8 cellular contexts compared by ENCODE assay signal in the genomic region with DNA sequence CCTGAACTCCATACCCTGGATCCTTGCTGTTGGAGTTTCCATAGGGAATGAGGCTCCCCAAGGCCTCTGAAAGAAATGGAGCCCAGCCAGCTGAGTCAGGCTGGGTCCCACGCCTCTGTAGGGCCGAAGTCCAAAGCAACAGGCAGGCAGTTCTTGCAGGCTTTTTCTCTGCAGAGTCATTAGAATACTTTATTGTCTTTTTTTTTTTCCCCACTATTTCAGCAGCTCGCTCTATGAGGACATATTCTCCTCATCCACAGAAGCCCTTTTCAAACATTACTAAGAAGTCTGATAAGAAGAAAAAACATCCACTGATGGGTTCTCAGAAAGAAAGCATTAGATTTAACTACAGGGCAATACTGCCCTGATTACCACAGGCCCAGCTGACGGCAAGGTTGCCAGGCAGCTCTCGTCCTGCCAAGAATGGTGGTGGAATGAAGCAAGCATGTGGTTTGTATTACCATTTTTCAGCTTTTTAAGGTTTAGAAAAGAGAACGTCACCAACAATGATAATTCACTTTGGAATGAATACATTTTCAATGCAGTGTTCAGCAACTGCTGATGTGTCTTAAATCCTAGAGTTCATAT.
DNase-seq lines count a peak whose midpoint lies in the region; FAIRE-seq and TF ChIP-seq lines count a peak whose summit lies in the region.

No MANE protein-coding gene starts in this region.

- H3K27ac Mint-ChIP-seq in CD14-positive monocyte, result peak overlapping the region in 1 of 7 donors; percentile 16

- no peaks in the 10 kb centered on the region for H3K36me3 Mint-ChIP-seq in CD14-positive monocyte

- H3K27ac ChIP-seq in small intestine (ENCODE audit: low read depth in 1 of 2, low read length in 1 of 2), result peak overlapping the region; percentile 81 to 83

- peak; percentile 56 for FAIRE-seq in islet of Langerhans (lab: Jason Lieb, UNC)
- FAIRE-seq in small intestine (lab: Jason Lieb, UNC), result no peak
- FAIRE-seq in D721Med (lab: Jason Lieb, UNC), result no peak

- H3K9me3 Mint-ChIP-seq in CD14-positive monocyte, result no peaks in the 10 kb centered on the region

- H3K4me3 ChIP-seq in HFF-Myc (replicated peaks; ENCODE audit: low read depth, low read length) (no peak overlapping the region), astrocyte of the cerebellum (ENCODE audit: low read depth, low read length) (no peak overlapping the region), small intestine (ENCODE audit: low read depth in 1 of 2, low read length in 2 of 2) (no peak overlapping the region)

- H3K4me1 Mint-ChIP-seq in CD14-positive monocyte, result peaks cover 22% of the 10 kb centered on the region

- H3K4me1 ChIP-seq in small intestine (ENCODE audit: control insufficient read depth in 2 of 2, insufficient read depth in 1 of 2, low read depth in 1 of 2, low read length in 1 of 2), result peaks cover 4 to 6% of the 10 kb centered on the region in 2 donors

- no peak overlapping the region for H3K4me3 Mint-ChIP-seq in CD14-positive monocyte

- H3K27me3 ChIP-seq in small intestine (ENCODE audit: control insufficient read depth in 2 of 2, insufficient read depth in 2 of 2, low read length in 2 of 2), result no peaks in the 10 kb centered on the region

- WGBS in small intestine, 3 donors, result 20 to 42% (median 25%) methylated on average over 6 of the region's 6 CpGs

- intact Hi-C loops in CD14-positive monocyte (cut with micrococcal nuclease), result no loop called here

- no peaks in the 10 kb centered on the region for H3K36me3 ChIP-seq in small intestine (ENCODE audit: control insufficient read depth in 2 of 2, insufficient read depth in 2 of 2, low read length in 2 of 2)

- H3K27me3 Mint-ChIP-seq in CD14-positive monocyte (ENCODE audit: low read depth in 3 of 3), result peaks cover 0 to 2% (median 0%) of the 10 kb centered on the region in 3 donors

- no peaks in the 10 kb centered on the region for H3K9me3 ChIP-seq in small intestine (ENCODE audit: control insufficient read depth, low read depth)

- no peak for TF ChIP-seq CTCF in HFF-Myc (IDR thresholded peaks at IDR 0.05; ENCODE audit: low read depth, low read length, missing control alignments)
- no peak for TF ChIP-seq CTCF in astrocyte of the cerebellum (IDR thresholded peaks at IDR 0.05; ENCODE audit: low read depth, low read length, missing control alignments)
- TF ChIP-seq CTCF in CD14-positive monocyte (IDR thresholded peaks at IDR 0.05), result no peak
- no peak for TF ChIP-seq CTCF in D721Med (IDR thresholded peaks at IDR 0.05; ENCODE audit: insufficient read depth, missing control alignments)

- peak; percentile 88 for DNase-seq in HFF-Myc (ENCODE audit: extremely low read depth, low read depth)
- DNase-seq in astrocyte of the cerebellum (ENCODE audit: low read depth), result peak; percentile 96
- peak; percentile 95 for DNase-seq in small intestine
- DNase-seq in NCI-H2227 (lab: John Stamatoyannopoulos, UW; ENCODE audit: unreplicated experiment), result no peak
- no peak for DNase-seq in CD14-positive monocyte (ENCODE audit: low spot score)
- DNase-seq in D721Med (ENCODE audit: insufficient read length, low spot score), result no peak
- DNase-seq in NCI-H2196 treated with DMSO at 0.1 percent for 48 hours (lab: John Stamatoyannopoulos, UW; ENCODE audit: unreplicated experiment), result no peak

- in situ Hi-C loops in astrocyte of the cerebellum (cut with HindIII; ENCODE audit: low sequenced_read_pairs), result no loop called here

Comparison
In these comparisons a context has a peak if more than half of its experiments do, and no peak if none do; other contexts are left out.
1. DNase-seq: peak in HFF-Myc (single experiment), astrocyte of the cerebellum (single experiment) and small intestine (single experiment); none in NCI-H2227 (single experiment), CD14-positive monocyte (single experiment), D721Med (single experiment) and NCI-H2196 treated with DMSO at 0.1 percent for 48 hours (single experiment).